In genomic region chr9:95167998-95168397, GRCh38 we compare ENCODE assay signal across 8 cellular contexts.
A peak's percentile ranks its signal among the peaks of the same experiment; 100 is the strongest.
DNase-seq lines count a peak whose midpoint lies in the region; FAIRE-seq and TF ChIP-seq lines count a peak whose summit lies in the region.

No MANE protein-coding gene starts in this region.

- TF ChIP-seq CTCF in GM12872 (IDR thresholded peaks at IDR 0.05; ENCODE audit: insufficient read depth, low read depth, low read length) (peak; percentile 93), neural crest cell (conservative IDR thresholded peaks at IDR 0.05) (peak; percentile 81), uterus (IDR thresholded peaks at IDR 0.05) (peak; percentile 41 to 56 (median 48))

- H3K27ac Mint-ChIP-seq in neural crest cell (ENCODE audit: unreplicated experiment), result no peak overlapping the region

- H3K36me3 ChIP-seq in uterus, result no peaks in the 10 kb centered on the region

- FAIRE-seq in A204.1 (lab: Jason Lieb, UNC), result peak; percentile 74

- no peaks in the 10 kb centered on the region for H3K27me3 ChIP-seq in uterus

- DNase-seq in NCI-H510A (lab: John Stamatoyannopoulos, UW) (peak; percentile 29), epidermal melanocyte (ENCODE audit: insufficient read length, low spot score) (peak; percentile 58), neural crest cell (ENCODE audit: low read depth, low spot score) (peak; percentile 79), uterus (peak in 1 of 2 donors; percentile 43), C1 segment of cervical spinal cord (lab: John Stamatoyannopoulos, UW) (no peak)
- DNase-seq in activated CD4-positive, alpha-beta T cell treated with anti-CD3 and anti-CD28 coated beads, Interleukin-2, amount 50 U/mL, for 1 hour, result peak; percentile 44

- no peaks in the 10 kb centered on the region for H3K4me1 ChIP-seq in uterus

- intact Hi-C loops in uterus (cut with DNase I; ENCODE audit: low total_unique reads), result no loop called here

- H3K27me3 Mint-ChIP-seq in neural crest cell (ENCODE audit: low read depth), result no peaks in the 10 kb centered on the region

- no peak overlapping the region for H3K27ac ChIP-seq in uterus

- H3K4me3 ChIP-seq in uterus, result no peak overlapping the region

- H3K9me3 Mint-ChIP-seq in neural crest cell, result peaks cover 9% of the 10 kb centered on the region

- no peak for TF ChIP-seq POLR2A in uterus (IDR thresholded peaks at IDR 0.05)

- no peaks in the 10 kb centered on the region for H3K9me3 ChIP-seq in uterus

- peaks cover 19% of the 10 kb centered on the region for H3K4me1 Mint-ChIP-seq in neural crest cell

- peak overlapping the region; percentile 20 for H3K4me3 Mint-ChIP-seq in neural crest cell

- H3K36me3 Mint-ChIP-seq in neural crest cell (ENCODE audit: low read depth), result peaks cover 31% of the 10 kb centered on the region

Comparison
In these comparisons a context has a peak if more than half of its experiments do, and no peak if none do; other contexts are left out.
1. DNase-seq: peak in NCI-H510A (single experiment), activated CD4-positive, alpha-beta T cell treated with anti-CD3 and anti-CD28 coated beads, Interleukin-2, amount 50 U/mL, for 1 hour (single experiment), epidermal melanocyte (single experiment) and neural crest cell (single experiment); none in C1 segment of cervical spinal cord (0 of 14).
2. Peak in every context shown above with its lines, with median percentiles within 50 percentile points of each other: CTCF ChIP-seq.